In the genomic region with DNA sequence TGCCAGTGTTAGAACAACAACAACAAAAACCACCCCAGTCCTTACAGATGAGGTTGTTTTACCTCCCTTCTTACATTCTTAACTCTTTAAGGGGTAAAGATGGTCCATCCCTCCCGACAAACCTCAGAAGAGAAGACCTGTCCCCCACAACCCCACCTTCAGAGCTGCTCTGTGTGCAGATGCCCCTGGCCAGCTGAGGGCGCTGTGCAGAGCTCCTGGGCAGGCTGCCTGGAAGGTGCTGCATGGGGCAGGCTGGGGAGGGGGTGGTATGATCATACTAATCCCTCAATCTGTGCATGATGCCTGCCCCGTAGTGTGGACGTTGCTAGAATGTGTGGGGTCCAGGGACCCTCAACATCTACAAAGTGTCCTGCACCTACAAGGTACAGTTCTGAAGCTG, we compare ENCODE assay signal across 13 cellular contexts.
DNase-seq lines count a peak whose midpoint lies in the region; ATAC-seq, FAIRE-seq and TF ChIP-seq lines count a peak whose summit lies in the region.
"Had no signal": no experiment of that assay in that cellular context is flagged by ENCODE, and none has a peak within 500 bp of the region (broad histone marks: within the 10 kb centered on the region; RNA-seq: fewer than 3 reads in every experiment).

No MANE protein-coding gene starts in this region.

- FAIRE-seq in D721Med (lab: Jason Lieb, UNC), result no peak
- FAIRE-seq: endometrium had no signal

- H3K4me1 ChIP-seq in right lobe of liver, result peaks cover 0 to 15% (median 3%) of the 10 kb centered on the region in 4 donors
- H3K4me1 ChIP-seq: ascending aorta had no signal

- peak overlapping the region in 1 of 3 donors; percentile 43 for H3K27ac ChIP-seq in right lobe of liver
- H3K27ac ChIP-seq: ascending aorta had no signal

- no peaks in the 10 kb centered on the region for H3K9me3 ChIP-seq in right lobe of liver
- H3K9me3 ChIP-seq: ascending aorta had no signal

- H3K4me3 ChIP-seq in choroid plexus epithelial cell (ENCODE audit: low read depth, low read length) (no peak overlapping the region), right lobe of liver (no peak overlapping the region)
- H3K4me3 ChIP-seq: ascending aorta had no signal

- no peaks in the 10 kb centered on the region for H3K27me3 ChIP-seq in right lobe of liver
- H3K27me3 ChIP-seq: ascending aorta had no signal

- peak; percentile 25 for TF ChIP-seq CTCF in D721Med (IDR thresholded peaks at IDR 0.05; ENCODE audit: insufficient read depth, missing control alignments)
- TF ChIP-seq CTCF in choroid plexus epithelial cell (conservative IDR thresholded peaks at IDR 0.05; ENCODE audit: low read depth, low read length), result peak; percentile 59
- TF ChIP-seq CTCF in right lobe of liver (IDR thresholded peaks at IDR 0.05), result peak; percentile 28 to 58 (median 46)

- no peaks in the 10 kb centered on the region for H3K36me3 ChIP-seq in right lobe of liver
- H3K36me3 ChIP-seq: ascending aorta had no signal

- DNase-seq in D721Med (ENCODE audit: insufficient read length, low spot score) (no peak), NAMALWA (ENCODE audit: low spot score) (peak; percentile 26), choroid plexus epithelial cell (ENCODE audit: low read depth) (no peak), right lobe of liver (peak; percentile 35 to 62 (median 59)), NCI-H2171 treated with DMSO at 0.1 percent for 48 hours (lab: John Stamatoyannopoulos, UW) (no peak), SW 1271 (lab: John Stamatoyannopoulos, UW) (no peak)
- no peak for DNase-seq in activated CD8-positive, alpha-beta memory T cell treated with anti-CD3 and anti-CD28 coated beads, Interleukin-2, amount 50 U/mL, for 4 hours
- DNase-seq: CD4-positive, alpha-beta memory T cell; NCI-H1105; NCI-H510A had no signal

- WGBS in right lobe of liver (ENCODE audit: insufficient coverage, low coverage, low lambda C conversion rate, missing lambda C conversion rate), result 58% methylated on average over 3 of the region's 4 CpGs

- TF ChIP-seq POLR2A in right lobe of liver (IDR thresholded peaks at IDR 0.05), result no peak

- ATAC-seq in right lobe of liver (peak; percentile 65 to 74 (median 72)), GM18873 (IDR thresholded peaks at IDR 0.05; ENCODE audit: low FRiP score, unreplicated experiment) (no peak)

- intact Hi-C loops in right lobe of liver (cut with DNase I), result loop anchor here in 1 of 2 donors (10.0 kb wide), 1 partner anchor 389 kb away; the partner anchor contains the start of gene INHBA

Comparison
In these comparisons a context has a peak if more than half of its experiments do, and no peak if none do; other contexts are left out.
1. DNase-seq: peak in NAMALWA (single experiment) and right lobe of liver (3 of 3); none in D721Med (single experiment), choroid plexus epithelial cell (single experiment), NCI-H2171 treated with DMSO at 0.1 percent for 48 hours (single experiment), SW 1271 (0 of 2) and activated CD8-positive, alpha-beta memory T cell treated with anti-CD3 and anti-CD28 coated beads, Interleukin-2, amount 50 U/mL, for 4 hours (single experiment).
2. Peak in every context shown above with its lines, with median percentiles within 50 percentile points of each other: CTCF ChIP-seq.